15 cellular contexts compared by ENCODE assay signal in the genomic region with DNA sequence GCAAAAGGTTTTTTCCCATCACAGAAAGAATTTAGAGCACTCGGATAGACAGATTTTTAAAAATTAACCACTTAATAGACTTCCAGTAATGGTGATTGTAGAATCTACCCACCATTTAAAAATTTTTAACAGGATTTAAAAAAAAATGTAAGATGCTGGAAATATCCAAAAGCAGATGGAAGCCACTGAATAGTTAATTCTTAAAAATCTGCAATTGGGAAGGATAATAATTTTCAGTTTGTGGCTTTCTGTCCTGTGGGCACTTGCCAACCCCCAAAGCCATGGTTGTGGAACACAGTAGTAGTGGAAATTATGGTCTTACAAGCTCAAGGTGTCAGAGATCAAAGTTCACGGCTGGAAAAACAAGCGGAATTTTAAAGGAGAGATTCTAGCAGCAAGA.
DNase-seq lines count a peak whose midpoint lies in the region; ATAC-seq and FAIRE-seq lines count a peak whose summit lies in the region.
"Had no signal": no experiment of that assay in that cellular context is flagged by ENCODE, and none has a peak within 500 bp of the region (broad histone marks: within the 10 kb centered on the region; RNA-seq: fewer than 3 reads in every experiment).

No MANE protein-coding gene starts in this region.

- ATAC-seq in HG03520 (IDR thresholded peaks at IDR 0.05; ENCODE audit: unreplicated experiment) = no peak
- ATAC-seq: CD8-positive, alpha-beta T cell; HCT116 had no signal

- DNase-seq in GM19239 (ENCODE audit: insufficient read length, low spot score) (no peak), HK-2 (ENCODE audit: unreplicated experiment) (peak; percentile 5), kidney tubule cell (ENCODE audit: low spot score) (peak; percentile 47), ureter (ENCODE audit: low spot score) (no peak), NCI-H446 treated with DMSO at 0.1 percent for 48 hours (lab: John Stamatoyannopoulos, UW) (no peak)
- DNase-seq: Caco-2; CD4-positive, CD25-positive, alpha-beta regulatory T cell; CD8-positive, alpha-beta T cell; DMS153; DND-41; GM23248; H9 had no signal

- peak; percentile 40 for FAIRE-seq in GM19239 (lab: Jason Lieb, UNC)
- FAIRE-seq: GM12892 had no signal

Comparison
In these comparisons a context has a peak if more than half of its experiments do, and no peak if none do; other contexts are left out.
1. DNase-seq: peak in HK-2 (single experiment) and kidney tubule cell (single experiment); none in GM19239 (single experiment), ureter (single experiment) and NCI-H446 treated with DMSO at 0.1 percent for 48 hours (single experiment).